In genomic region chr1:15207031-15207828, GRCh38 we compare ENCODE assay signal across 14 cellular contexts. TPM values are rescaled to one million over a fixed set of nuclear protein-coding genes. Genes with fewer than 3 reads are reported as not detected.
DNase-seq lines count a peak whose midpoint lies in the region; ATAC-seq and TF ChIP-seq lines count a peak whose summit lies in the region.
"Had no signal": no experiment of that assay in that cellular context is flagged by ENCODE, and none has a peak within 500 bp of the region (broad histone marks: within the 10 kb centered on the region; RNA-seq: fewer than 3 reads in every experiment).

No MANE protein-coding gene starts in this region.

- 43 to 54% (median 44%) methylated on average over 20 to 25 of the region's 25 CpGs for WGBS in stomach, 5 donors

- no peak for TF ChIP-seq POLR2A in stomach (IDR thresholded peaks at IDR 0.05)

- H3K4me1 ChIP-seq in stomach = peaks cover 56 to 100% (median 81%) of the 10 kb centered on the region in 4 donors

- H3K27ac ChIP-seq in coronary artery (peak overlapping the region; percentile 29 to 82), stomach (peak overlapping the region; percentile 67 to 95 (median 84))
- H3K27ac ChIP-seq: heart right ventricle had no signal

- H3K9me3 ChIP-seq in stomach = no peaks in the 10 kb centered on the region
- H3K9me3 ChIP-seq: heart right ventricle had no signal

- H3K27me3 ChIP-seq in stomach = no peaks in the 10 kb centered on the region
- H3K27me3 ChIP-seq: heart right ventricle had no signal

- no peak for ATAC-seq in stimulated activated naive CD8-positive, alpha-beta T cell treated with anti-CD3 and anti-CD28 coated beads, Interleukin-15, Interleukin-2, amounts not matched to agents 100 U/mL and 50 U/mL, for 24 hours
- ATAC-seq in GM18519 (IDR thresholded peaks at IDR 0.05; ENCODE audit: low FRiP score, unreplicated experiment) (no peak), GM19397 (IDR thresholded peaks at IDR 0.05; ENCODE audit: unreplicated experiment) (no peak)
- ATAC-seq: activated T-cell treated with anti-CD3 and anti-CD28 coated beads, Interleukin-2, amount 50 U/mL, for 72 hours had no signal

- no peak for TF ChIP-seq CTCF in coronary artery (IDR thresholded peaks at IDR 0.05)
- TF ChIP-seq CTCF in stomach (IDR thresholded peaks at IDR 0.05) = no peak

- H3K36me3 ChIP-seq in stomach = no peaks in the 10 kb centered on the region
- H3K36me3 ChIP-seq: heart right ventricle had no signal

- no peak for TF ChIP-seq EP300 in stomach (IDR thresholded peaks at IDR 0.05)

- H3K4me3 ChIP-seq in coronary artery = peak overlapping the region; percentile 35
- H3K4me3 ChIP-seq in stomach = peak overlapping the region in 1 of 4 donors; percentile 31
- H3K4me3 ChIP-seq: heart right ventricle had no signal

- intact Hi-C loops in stomach (cut with DNase I; ENCODE audit: low total_unique reads) = no loop called here

- peak; percentile 63 for DNase-seq in NCI-H526 treated with DMSO at 0.1 percent for 48 hours (lab: John Stamatoyannopoulos, UW)
- no peak for DNase-seq in coronary artery (ENCODE audit: low spot score)
- DNase-seq in left kidney (ENCODE audit: low read depth, low spot score) = peak; percentile 78
- peak; percentile 49 for DNase-seq in stomach
- DNase-seq in stimulated activated naive CD8-positive, alpha-beta T cell treated with anti-CD3 and anti-CD28 coated beads, Interleukin-15, Interleukin-2, amounts not matched to agents 100 U/mL and 50 U/mL, for 24 hours = no peak
- DNase-seq in GM19238 (ENCODE audit: insufficient read length, low spot score) = no peak
- DNase-seq: activated CD4-positive, CD25-positive, alpha-beta regulatory T cell treated with anti-CD3 and anti-CD28 coated beads, Interleukin-2, amount 50 U/mL, for 72 hours; activated T-cell treated with anti-CD3 and anti-CD28 coated beads, Interleukin-2, amount 50 U/mL, for 72 hours; heart right ventricle; NCI-H2081 treated with DMSO at 0.1 percent for 48 hours; right cardiac atrium; stimulated activated naive CD4-positive, alpha-beta T cell treated with Interleukin-2 at 50 U/mL for 16 hours had no signal

RNA-seq across cellular contexts. Expression of gene FHAD1, which starts 39.8 kb away (rescaled TPM):
- total RNA-seq in stomach = 1 to 10 TPM in 2 of 5 donors, under 1 TPM in 1, not detected in 2; 0.45 to 5.1 (median 2.9) TPM
- 1 to 10 TPM in 2 of 3 donors, under 1 TPM in 1; 0.38 to 1.7 (median 1.1) TPM for polyA plus RNA-seq in stomach

RNA-seq across cellular contexts. Expression of gene TMEM51, which starts 53.7 kb away (rescaled TPM):
- total RNA-seq in stomach = 10 to 100 TPM in 4 of 5 donors, 1 to 10 TPM in 1; 1.2 to 32.2 (median 13.8) TPM
- 10 to 100 TPM; 13.6 to 18.2 (median 17.2) TPM for polyA plus RNA-seq in stomach
- total RNA-seq: activated T-cell treated with anti-CD3 and anti-CD28 coated beads, Interleukin-2, amount 50 U/mL, for 72 hours had no signal

Comparison
In these comparisons a context has a peak if more than half of its experiments do, and no peak if none do; other contexts are left out.
1. DNase-seq: peak in NCI-H526 treated with DMSO at 0.1 percent for 48 hours (single experiment), left kidney (single experiment) and stomach (single experiment); none in coronary artery (single experiment), stimulated activated naive CD8-positive, alpha-beta T cell treated with anti-CD3 and anti-CD28 coated beads, Interleukin-15, Interleukin-2, amounts not matched to agents 100 U/mL and 50 U/mL, for 24 hours (single experiment) and GM19238 (single experiment).